ENCODE assay signal across 8 cellular contexts in genomic region chr18:77132369-77133050, GRCh38. TPM values are rescaled to one million over a fixed set of nuclear protein-coding genes. Genes with fewer than 3 reads are reported as not detected.
DNase-seq lines count a peak whose midpoint lies in the region; ATAC-seq and TF ChIP-seq lines count a peak whose summit lies in the region.

MBP (minus strand) TSS chr18:77132783; CDS start chr18:77105261, 27,522 bp downstream.

- 6 to 7% methylated on average over 26 to 65 of the region's 88 CpGs for WGBS in GM23248 (ENCODE audit: low coverage in 1 of 2, low lambda C conversion rate in 2 of 2, missing lambda C conversion rate in 2 of 2), 2 experiments
- WGBS in lower leg skin, 2 donors, result 0 to 2% methylated on average over 9 to 41 of the region's 88 CpGs

- H4K20me1 ChIP-seq in GM23248 (ENCODE audit: insufficient read depth), result no peaks in the 10 kb centered on the region
- no peaks in the 10 kb centered on the region for H4K20me1 ChIP-seq in MM.1S (ENCODE audit: insufficient read depth, low read length)

- H3K4me3 ChIP-seq in GM23248, result peak within 1 kb of the TSS; percentile 68
- peak within 1 kb of the TSS; percentile 67 for H3K4me3 ChIP-seq in MM.1S (ENCODE audit: low read length)
- peak within 1 kb of the TSS; percentile 90 for H3K4me3 ChIP-seq in lower leg skin (ENCODE audit: low read depth, poor library complexity, severe bottlenecking)

- TF ChIP-seq CTCF in GM10266 (IDR thresholded peaks at IDR 0.05; ENCODE audit: control insufficient read depth, insufficient read depth, low read depth, missing control alignments) (no peak), MM.1S (IDR thresholded peaks at IDR 0.05; ENCODE audit: low read length) (no peak), activated B cell treated with CpG ODN at 0.5 μM for 24 hours (IDR thresholded peaks at IDR 0.05) (no peak), chondrocyte (IDR thresholded peaks at IDR 0.05) (no peak), lower leg skin (IDR thresholded peaks at IDR 0.05) (no peak)

- peaks cover 23% of the 10 kb centered on the region for H3K4me1 ChIP-seq in GM23248 (ENCODE audit: insufficient read depth)
- no peaks in the 10 kb centered on the region for H3K4me1 ChIP-seq in MM.1S (ENCODE audit: low read length)

- no peaks in the 10 kb centered on the region for H3K79me2 ChIP-seq in GM23248 (ENCODE audit: insufficient read depth)
- H3K79me2 ChIP-seq in MM.1S (ENCODE audit: low read length), result peaks cover 36% of the 10 kb centered on the region

- peak; percentile 42 for ATAC-seq in activated B cell treated with CpG ODN at 0.5 μM for 24 hours (ENCODE audit: low read depth)

- H3K4me2 ChIP-seq in GM23248 (ENCODE audit: unreplicated experiment), result peak within 1 kb of the TSS; percentile 67
- H3K4me2 ChIP-seq in MM.1S (ENCODE audit: low read depth, low read length), result peak within 1 kb of the TSS; percentile 62; the same call in 1 of the 2 replicates

- H3K9me3 ChIP-seq in GM23248 (ENCODE audit: low read depth) (no peaks in the 10 kb centered on the region), MM.1S (replicated peaks; ENCODE audit: insufficient read depth, low read length) (no peaks in the 10 kb centered on the region)

- DNase-seq in GM10266 (ENCODE audit: extremely low spot score) (peak; percentile 85), GM23248 (peak; percentile 45), MM.1S (peak; percentile 56), activated B cell treated with CpG ODN at 0.5 μM for 24 hours (peak; percentile 72), chondrocyte (ENCODE audit: low spot score) (no peak), lower leg skin (ENCODE audit: low spot score in 2 of 2) (peak; percentile 64 to 95), NCI-H2029 treated with DMSO at 0.1 percent for 48 hours (lab: John Stamatoyannopoulos, UW) (no peak)
- DNase-seq in stimulated activated CD8-positive, alpha-beta memory T cell treated with anti-CD3 and anti-CD28 coated beads, Interleukin-2, amount 100 ng/mL, for 1 hour (ENCODE audit: low read depth in 2 of 2), result peak; percentile 38 to 53

- H3K4me3 Mint-ChIP-seq in activated B cell treated with CpG ODN at 0.5 μM for 24 hours (peak within 1 kb of the TSS; percentile 95), chondrocyte (ENCODE audit: unreplicated experiment) (peak within 1 kb of the TSS; percentile 82)

- H3K36me3 Mint-ChIP-seq in activated B cell treated with CpG ODN at 0.5 μM for 24 hours (ENCODE audit: low read depth) (peaks cover 29% of the 10 kb centered on the region), chondrocyte (ENCODE audit: low read depth) (no peaks in the 10 kb centered on the region)

- intact Hi-C loops in activated B cell treated with CpG ODN at 0.5 μM for 24 hours (cut with micrococcal nuclease), result loop anchor here (1.0 to 5.0 kb wide), 8 partner anchors 15 to 150 kb away; no protein-coding TSS in a partner anchor
- intact Hi-C loops in lower leg skin (cut with DNase I; ENCODE audit: low total_unique reads), result no loop called here

- H3K27me3 ChIP-seq in GM23248 (replicated peaks; ENCODE audit: insufficient read depth) (no peaks in the 10 kb centered on the region), MM.1S (replicated peaks; ENCODE audit: insufficient read depth, low read length) (no peaks in the 10 kb centered on the region)

- no peaks in the 10 kb centered on the region for H3K9me3 Mint-ChIP-seq in activated B cell treated with CpG ODN at 0.5 μM for 24 hours
- H3K9me3 Mint-ChIP-seq in chondrocyte (ENCODE audit: low read depth), result no peaks in the 10 kb centered on the region

- peak in 1 of 2 donors; percentile 87 for TF ChIP-seq POLR2A in lower leg skin (IDR thresholded peaks at IDR 0.05)

- H3K9me2 ChIP-seq in GM23248 (ENCODE audit: insufficient read depth) (no peaks in the 10 kb centered on the region), MM.1S (replicated peaks; ENCODE audit: insufficient read depth, low read length) (no peaks in the 10 kb centered on the region)

- peaks cover 37% of the 10 kb centered on the region for H3F3A ChIP-seq in GM23248 (ENCODE audit: insufficient read depth)
- no peaks in the 10 kb centered on the region for H3F3A ChIP-seq in MM.1S (ENCODE audit: insufficient read depth, low read length)

- H3K36me3 ChIP-seq in GM23248 (ENCODE audit: low read depth) (no peaks in the 10 kb centered on the region), MM.1S (replicated peaks; ENCODE audit: insufficient read depth, low read length) (no peaks in the 10 kb centered on the region)

- H3K27me3 Mint-ChIP-seq in activated B cell treated with CpG ODN at 0.5 μM for 24 hours, result no peaks in the 10 kb centered on the region
- no peaks in the 10 kb centered on the region for H3K27me3 Mint-ChIP-seq in chondrocyte (ENCODE audit: low read depth)

- H2AFZ ChIP-seq in GM23248 (peak within 1 kb of the TSS; percentile 80), MM.1S (ENCODE audit: low read length) (peak within 1 kb of the TSS; percentile 63; the same call in 1 of the 2 replicates)

- in situ Hi-C loops in GM23248 (cut with MboI), result no loop called here

- H3K4me1 Mint-ChIP-seq in activated B cell treated with CpG ODN at 0.5 μM for 24 hours, result peaks cover 56% of the 10 kb centered on the region
- peaks cover 51% of the 10 kb centered on the region for H3K4me1 Mint-ChIP-seq in chondrocyte (ENCODE audit: low read depth)

- H3K9ac ChIP-seq in GM23248 (peak within 1 kb of the TSS; percentile 66), MM.1S (ENCODE audit: low read length) (peak within 1 kb of the TSS; percentile 58; the same call in 1 of the 2 replicates)

- CTCF ChIA-PET in activated B cell treated with CpG ODN at 0.5 μM for 24 hours (lab: Charles Lee), result interaction anchor here (1.0 to 3.1 kb wide), 5 partner anchors 24 to 79 kb away, joined by 3 to 12 read pairs (median 4); no protein-coding TSS in a partner anchor

- H3K27ac ChIP-seq in GM23248 (no peak within 1 kb of the TSS), MM.1S (ENCODE audit: low read length) (no peak within 1 kb of the TSS)

- H3K27ac Mint-ChIP-seq in activated B cell treated with CpG ODN at 0.5 μM for 24 hours (peak within 1 kb of the TSS; percentile 91), chondrocyte (ENCODE audit: unreplicated experiment) (no peak within 1 kb of the TSS)

- POLR2A ChIA-PET in activated B cell treated with CpG ODN at 0.5 μM for 24 hours (lab: Charles Lee), result interaction anchor here (0.7 to 7.1 kb wide), 23 partner anchors 8 to 168 kb away, joined by 3 to 131 read pairs (median 11); no protein-coding TSS in a partner anchor

RNA-seq across cellular contexts. Expression of gene MBP, which starts in this region (rescaled TPM):
- 2.2 and 2.7 TPM in 2 replicates for total RNA-seq in GM23248 (2014; rRNA removed; shearing (Covaris generic))
- polyA plus RNA-seq in GM23248 (2016; fragmentation: Nextera tagmentation; extraction: Ambion mirVana), result 2.9 and 3.3 TPM in 2 replicates
- total RNA-seq in activated B cell treated with CpG ODN at 0.5 μM for 24 hours (88.0 and 92.7 TPM in 2 replicates), chondrocyte (8.3 to 15.9 TPM (median 14.0 TPM) in 3 replicates), lower leg skin (10 to 100 TPM; 45.0 to 60.0 (median 51.9) TPM)

Comparison
In these comparisons a context has a peak if more than half of its experiments do, and no peak if none do; other contexts are left out.
1. DNase-seq: peak in GM10266 (single experiment), GM23248 (single experiment), MM.1S (single experiment), activated B cell treated with CpG ODN at 0.5 μM for 24 hours (single experiment), lower leg skin (2 of 2) and stimulated activated CD8-positive, alpha-beta memory T cell treated with anti-CD3 and anti-CD28 coated beads, Interleukin-2, amount 100 ng/mL, for 1 hour (2 of 2); none in chondrocyte (single experiment) and NCI-H2029 treated with DMSO at 0.1 percent for 48 hours (single experiment).
2. Peak in every context shown above with its lines, with median percentiles within 50 percentile points of each other: H3K4me3 ChIP-seq.